Comparison of ENCODE assay signal across 19 cellular contexts in genomic region chr11:19772480-19772879, GRCh38. TPM values are rescaled to one million over a fixed set of nuclear protein-coding genes. Genes with fewer than 3 reads are reported as not detected.
A peak's percentile ranks its signal among the peaks of the same experiment; 100 is the strongest.
DNase-seq lines count a peak whose midpoint lies in the region; ATAC-seq, FAIRE-seq and TF ChIP-seq lines count a peak whose summit lies in the region.
"Had no signal": no experiment of that assay in that cellular context is flagged by ENCODE, and none has a peak within 500 bp of the region (broad histone marks: within the 10 kb centered on the region; RNA-seq: fewer than 3 reads in every experiment).

No MANE protein-coding gene starts in this region.

- 0 out of 2 replicates have a peak, but pooled peaks cover 9% of the 10 kb centered on the region for H3K27me3 ChIP-seq in HUES48 (ENCODE audit: control insufficient read depth, insufficient read depth, low read length)
- H3K27me3 ChIP-seq in H1 (replicated peaks in 1 of 4; ENCODE audit: control insufficient read depth in 3 of 4, extremely low read depth in 1 of 4, insufficient read depth in 3 of 4, low read length in 3 of 4) = no peaks in the 10 kb centered on the region
- H3K27me3 ChIP-seq in smooth muscle cell (ENCODE audit: low read depth) = no peaks in the 10 kb centered on the region
- H3K27me3 ChIP-seq: Peyer's patch had no signal

- no peaks in the 10 kb centered on the region for H3K36me3 ChIP-seq in HUES48 (ENCODE audit: control insufficient read depth, insufficient read depth, low read length)
- no peaks in the 10 kb centered on the region for H3K36me3 ChIP-seq in H1 (ENCODE audit: control insufficient read depth in 2 of 4, insufficient read depth in 4 of 4, low read length in 3 of 4)
- no peaks in the 10 kb centered on the region for H3K36me3 ChIP-seq in smooth muscle cell (ENCODE audit: low read depth)
- H3K36me3 ChIP-seq: Peyer's patch had no signal

- H2BK20ac ChIP-seq in H1 (ENCODE audit: low read length) = peak overlapping the region; percentile 68; the same call in 1 of the 2 replicates

- no peak overlapping the region for H3K14ac ChIP-seq in H1 (ENCODE audit: insufficient read length)

- H2BK5ac ChIP-seq in H1 (ENCODE audit: low read depth, low read length) = peak overlapping the region; percentile 88; the same call in 1 of the 2 replicates

- TF ChIP-seq EP300 in H1 (IDR thresholded peaks at IDR 0.05; ENCODE audit: borderline replicate concordance in 1 of 2, low read depth in 2 of 2, low read length in 2 of 2) = peak in 1 of 2 experiments; percentile 76; a peak in 1 of 3 replicates

- FAIRE-seq in H1 (lab: Jason Lieb, UNC) = peak; percentile 95
- FAIRE-seq: GM19239 had no signal

- ATAC-seq in HG03342 (IDR thresholded peaks at IDR 0.05; ENCODE audit: unreplicated experiment) = no peak

- H2BK120ac ChIP-seq in H1 (replicated peaks; ENCODE audit: low read depth, low read length) = peak overlapping the region; percentile 55

- H3K23ac ChIP-seq in H1 (ENCODE audit: insufficient read length) = no peak overlapping the region

- H3K23me2 ChIP-seq in H1 (ENCODE audit: low read depth, low read length) = peaks cover 2% of the 10 kb centered on the region; the same call in 1 of the 2 replicates

- no peak overlapping the region for H2BK12ac ChIP-seq in H1 (ENCODE audit: low read depth, low read length)

- H4K91ac ChIP-seq in H1 (replicated peaks; ENCODE audit: insufficient read length, low read length) = no peak overlapping the region

- 1% methylated on average over 4 of the region's 4 CpGs; no CpG with 5 or more reads in 1 of the 2 experiments for WGBS in H1 (ENCODE audit: extremely low coverage in 1 of 2, insufficient coverage in 1 of 2, insufficient read length in 1 of 2, insufficient replicate concordance in 2 of 2, low coverage in 1 of 2, low lambda C conversion rate in 2 of 2, missing lambda C conversion rate in 1 of 2), 2 experiments
- 15% methylated on average over 4 of the region's 4 CpGs for WGBS in smooth muscle cell (ENCODE audit: low lambda C conversion rate)

- peak overlapping the region; percentile 93 for H3K18ac ChIP-seq in H1 (ENCODE audit: extremely low read depth, low read length)

- TF ChIP-seq POLR2A in H1 (IDR thresholded peaks at IDR 0.05; ENCODE audit: control extremely low read depth in 1 of 2, low read depth in 2 of 2, low read length in 2 of 2) = no peak; a peak in 1 of 3 replicates

- no peak overlapping the region for H2AFZ ChIP-seq in H1 (ENCODE audit: low read length)
- no peak overlapping the region for H2AFZ ChIP-seq in smooth muscle cell (ENCODE audit: low read depth)

- H3K9ac ChIP-seq in HUES48 (ENCODE audit: low read depth, low read length) (no peak overlapping the region), H1 (replicated peaks in 1 of 4; ENCODE audit: extremely low read depth in 1 of 4, low read depth in 3 of 4, low read length in 3 of 4) (no peak overlapping the region), smooth muscle cell (ENCODE audit: low read depth) (no peak overlapping the region)

- H3K79me2 ChIP-seq in H1 (ENCODE audit: control insufficient read depth in 1 of 2, insufficient read depth in 2 of 2, low read length in 2 of 2) (peaks cover 0 to under 1% of the 10 kb centered on the region in 2 experiments; a peak in 1 of 4 replicates), smooth muscle cell (ENCODE audit: low read depth) (no peaks in the 10 kb centered on the region)

- no peaks in the 10 kb centered on the region for H3K79me1 ChIP-seq in H1 (ENCODE audit: low read depth, low read length)

- no peak overlapping the region for H2BK15ac ChIP-seq in H1 (ENCODE audit: low read length)

- DNase-seq in H1 (ENCODE audit: low read depth in 1 of 2, low spot score in 2 of 2) (peak; percentile 66 to 89), smooth muscle cell (lab: John Stamatoyannopoulos, UW; ENCODE audit: unreplicated experiment) (no peak), NCI-H187 (lab: John Stamatoyannopoulos, UW) (no peak), superior temporal gyrus (ENCODE audit: extremely low spot score) (no peak)
- DNase-seq: Caco-2, DMS153, GF-D8, Karpas-422, NCI-H1048, NCI-H1436, NCI-H2029, NCI-H446, NCI-H69, Peyer's patch had no signal

- H3K56ac ChIP-seq in H1 (replicated peaks; ENCODE audit: insufficient read length, low read depth, low read length) = no peak overlapping the region

- H3K4me2 ChIP-seq in H1 (ENCODE audit: insufficient read depth in 1 of 2, low read depth in 2 of 2, low read length in 2 of 2) = peak overlapping the region; percentile 40 to 52; a peak in 3 of 4 replicates
- peak overlapping the region; percentile 65 for H3K4me2 ChIP-seq in smooth muscle cell

- no peak overlapping the region for H2AK5ac ChIP-seq in H1 (ENCODE audit: low read depth, low read length)

- H4K20me1 ChIP-seq in H1 (replicated peaks in 1 of 2; ENCODE audit: control insufficient read depth in 1 of 2, insufficient read depth in 2 of 2, low read length in 2 of 2) (no peaks in the 10 kb centered on the region), smooth muscle cell (ENCODE audit: low read depth) (no peaks in the 10 kb centered on the region)

- H3K4me3 ChIP-seq in HUES48 (ENCODE audit: low read depth, low read length) (peak overlapping the region; percentile 15), H1 (ENCODE audit: extremely low read depth in 1 of 4, insufficient read depth in 2 of 4, low read depth in 3 of 4, low read length in 4 of 4) (peak overlapping the region in 1 of 4 experiments; percentile 27; a peak in 1 of 8 replicates), iPS-18c (ENCODE audit: insufficient read depth, low read depth, low read length) (peak overlapping the region; percentile 2; the same call in 1 of the 2 replicates), smooth muscle cell (no peak overlapping the region)
- H3K4me3 ChIP-seq: Peyer's patch had no signal

- CTCF ChIA-PET in H1 (lab: Charles Lee; ENCODE audit: partially characterized antibody) = interaction anchor here (0.6 to 4.9 kb wide), 15 partner anchors 9 to 318 kb away, joined by 3 to 24 read pairs (median 3); no protein-coding TSS in a partner anchor

- POLR2A ChIA-PET in H1 (lab: Charles Lee; ENCODE audit: partially characterized antibody) = interaction anchor here (0.6 to 1.1 kb wide), 5 partner anchors 12 to 97 kb away, joined by 3 to 4 read pairs (median 3); no protein-coding TSS in a partner anchor

- H3K27ac ChIP-seq in HUES48 (ENCODE audit: low read depth, low read length) (peak overlapping the region; percentile 93), H1 (ENCODE audit: low read depth, low read length) (0 out of 2 replicates have a peak overlapping the region, but pooled peaks have one; percentile 6), smooth muscle cell (ENCODE audit: low read depth) (no peak overlapping the region)
- H3K27ac ChIP-seq: Peyer's patch had no signal

- H4K8ac ChIP-seq in H1 (ENCODE audit: extremely low read depth, insufficient read depth, low read length) = no peak overlapping the region

- TF ChIP-seq CTCF in H1 (IDR thresholded peaks at IDR 0.05; ENCODE audit: control extremely low read depth in 1 of 3, insufficient read depth in 1 of 3, low read depth in 1 of 3, low read length in 3 of 3) = no peak
- TF ChIP-seq CTCF in smooth muscle cell (IDR thresholded peaks at IDR 0.05; ENCODE audit: borderline replicate concordance, insufficient read depth, poor library complexity, severe bottlenecking) = no peak

- peaks cover 17% of the 10 kb centered on the region for H3F3A ChIP-seq in smooth muscle cell (ENCODE audit: low read depth)

- no peak; a peak in 1 of 4 replicates for TF ChIP-seq RAD21 in H1 (IDR thresholded peaks at IDR 0.05 in 1 of 2, conservative IDR thresholded peaks at IDR 0.05 in 1 of 2; ENCODE audit: low read depth in 2 of 2, low read length in 2 of 2)

- H3K9me3 ChIP-seq in HUES48 (ENCODE audit: control insufficient read depth, insufficient read depth, low read length) = no peaks in the 10 kb centered on the region
- no peaks in the 10 kb centered on the region for H3K9me3 ChIP-seq in H1 (ENCODE audit: insufficient read depth in 2 of 2, low read depth in 1 of 2, low read length in 1 of 2)
- no peaks in the 10 kb centered on the region for H3K9me3 ChIP-seq in iPS-18c (ENCODE audit: control insufficient read depth, insufficient read depth, low read length)
- no peaks in the 10 kb centered on the region for H3K9me3 ChIP-seq in smooth muscle cell (replicated peaks; ENCODE audit: low read depth)
- H3K9me3 ChIP-seq: Caco-2, Peyer's patch had no signal

- H4K5ac ChIP-seq in H1 (ENCODE audit: insufficient read length, low read depth, low read length) = peak overlapping the region; percentile 36

- peaks cover 47% of the 10 kb centered on the region for H3K4me1 ChIP-seq in HUES48 (ENCODE audit: control insufficient read depth, insufficient read depth, low read length)
- H3K4me1 ChIP-seq in H1 (replicated peaks in 1 of 4; ENCODE audit: control insufficient read depth in 3 of 4, insufficient read depth in 4 of 4, low read length in 3 of 4) = peaks cover 18 to 36% (median 26%) of the 10 kb centered on the region in 4 experiments
- peaks cover 44% of the 10 kb centered on the region for H3K4me1 ChIP-seq in smooth muscle cell (ENCODE audit: low read depth)

- H3K4ac ChIP-seq in H1 (replicated peaks; ENCODE audit: insufficient read length, low read depth, low read length) = no peak overlapping the region

TF ChIP-seq in H1, 55 proteins besides CTCF, POLR2A, EP300 and RAD21 (continues in another document):
- TF ChIP-seq ZNF274 (IDR thresholded peaks at IDR 0.05; ENCODE audit: borderline replicate concordance, extremely low read depth, low read length) (no peak), KDM5A (IDR thresholded peaks at IDR 0.05; ENCODE audit: low read length) (no peak), SIN3A (conservative IDR thresholded peaks at IDR 0.05 in 1 of 2, IDR thresholded peaks at IDR 0.05 in 1 of 2; ENCODE audit: low read depth in 1 of 2, low read length in 2 of 2) (peak in 1 of 2 experiments; percentile 84; a peak in 2 of 4 replicates), EGR1 (IDR thresholded peaks at IDR 0.05; ENCODE audit: borderline replicate concordance, low read depth, low read length) (peak; percentile 97), PHF8 (conservative IDR thresholded peaks at IDR 0.05; ENCODE audit: low read depth, low read length) (no peak), BACH1 (IDR thresholded peaks at IDR 0.05; ENCODE audit: low read length) (no peak), EZH2 (IDR thresholded peaks at IDR 0.05; ENCODE audit: low read depth, low read length, severe bottlenecking) (no peak), SIX5 (IDR thresholded peaks at IDR 0.05; ENCODE audit: low read depth, low read length) (no peak)

RNA-seq across cellular contexts. Expression of gene NAV2, which starts 59.8 kb away (rescaled TPM):
- 66.9 and 73.6 TPM in 2 replicates for total RNA-seq in H1 (2021; fragmentation: NEBNext Ultra II Directional; extraction: Animal tissue kit (Norgen Biotek cat#: 25700))
- polyA plus RNA-seq in H1 (2011; rRNA removed) = 35.2 and 35.6 TPM in 2 replicates
- 21.6 TPM for polyA plus RNA-seq in H1 (2011; cell fraction: cytosol; rRNA removed)
- polyA plus RNA-seq in H1 (2011; cell fraction: nucleus; rRNA removed) = 81.7 TPM
- polyA plus RNA-seq in H1 (2012, experiment 1 of 2) = 40.1 to 57.0 TPM (median 50.4 TPM) in 4 replicates
- 6.8 TPM for polyA plus RNA-seq in H1 (2012, experiment 2 of 2)
- 20.8 TPM for polyA plus RNA-seq in H1 (2013, experiment 1 of 2)
- 18.0 TPM for polyA plus RNA-seq in H1 (2013, experiment 2 of 2)
- polyA minus RNA-seq in H1 (2011; rRNA and poly(A)+ RNA removed) = 96.9 and 105 TPM in 2 replicates
- polyA minus RNA-seq in H1 (2011; cell fraction: cytosol; rRNA and poly(A)+ RNA removed) = 61.2 TPM
- polyA minus RNA-seq in H1 (2011; cell fraction: nucleus; rRNA and poly(A)+ RNA removed) = 145 TPM
- total RNA-seq in smooth muscle cell = 44.2 and 67.5 TPM in 2 replicates
- 14.1 and 33.2 TPM in 2 replicates for polyA plus RNA-seq in smooth muscle cell
- polyA plus RNA-seq: CD14-positive monocyte had no signal

Comparison
In these comparisons a context has a peak if more than half of its experiments do, and no peak if none do; other contexts are left out.
1. DNase-seq: peak in H1 (2 of 2); none in smooth muscle cell (single experiment), NCI-H187 (0 of 2) and superior temporal gyrus (single experiment).